Comparison of ENCODE assay signal across 13 cellular contexts in the genomic region with DNA sequence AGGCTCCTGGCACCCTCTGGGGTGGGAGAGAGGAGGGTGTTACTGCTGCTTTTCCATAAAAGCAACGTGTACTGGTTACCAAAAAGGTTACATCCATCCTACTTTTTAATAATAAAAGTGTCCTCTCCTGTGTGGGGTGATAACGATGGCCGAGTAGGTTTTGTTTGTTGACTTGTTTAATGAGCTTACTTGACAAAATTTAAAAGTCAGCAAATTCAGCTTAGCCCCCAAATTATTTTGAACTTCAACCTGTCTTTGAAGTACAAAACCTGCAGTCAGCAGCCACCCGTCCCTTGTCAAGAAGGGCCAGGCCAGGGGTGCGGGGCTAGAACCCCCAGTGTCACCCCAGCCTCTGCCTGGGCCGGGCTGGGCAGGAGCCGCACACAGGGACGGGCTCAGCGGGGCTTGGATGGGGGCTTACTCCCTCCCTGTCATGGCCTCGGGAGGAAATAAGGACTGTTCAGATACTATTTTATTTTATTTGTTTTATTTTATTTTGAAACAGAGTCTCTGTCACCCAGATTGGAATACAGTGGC.
"Had no signal": no experiment of that assay in that cellular context is flagged by ENCODE, and none has a peak within 500 bp of the region (broad histone marks: within the 10 kb centered on the region; RNA-seq: fewer than 3 reads in every experiment).

No MANE protein-coding gene starts in this region.

- DNase-seq: activated CD4-positive, CD25-positive, alpha-beta regulatory T cell treated with anti-CD3 and anti-CD28 coated beads, Interleukin-2, amount 50 U/mL, for 72 hours; brain microvascular endothelial cell; stimulated activated CD4-positive, alpha-beta T cell treated with anti-CD3 and anti-CD28 coated beads, Interleukin-15, amount 100 ng/mL, for 24 hours; stimulated activated CD4-positive, alpha-beta T cell treated with anti-CD3 and anti-CD28 coated beads, Interleukin-4, amount 100 ng/mL, for 24 hours; stimulated activated naive CD8-positive, alpha-beta T cell treated with anti-CD3 and anti-CD28 coated beads, Interleukin-15, amount 100 ng/mL, for 72 hours; T-helper 9 cell; testis; upper lobe of right lung had no signal

- H3K4me3 ChIP-seq: hepatocyte, testis, upper lobe of right lung had no signal

- ATAC-seq: activated naive CD4-positive, alpha-beta T cell treated with anti-CD3 and anti-CD28 coated beads, Interleukin-2, amount 50 U/mL, for 72 hours; stimulated activated naive CD8-positive, alpha-beta T cell treated with anti-CD3 and anti-CD28 coated beads, Interleukin-15, amount 100 ng/mL, for 72 hours; upper lobe of right lung had no signal

- H3K9me3 ChIP-seq: testis, upper lobe of right lung had no signal

- H3K27me3 Mint-ChIP-seq: memory B cell; stimulated activated naive CD8-positive, alpha-beta T cell treated with anti-CD3 and anti-CD28 coated beads, Interleukin-15, amount 100 ng/mL, for 72 hours had no signal

- H3K4me3 Mint-ChIP-seq: activated T-helper 1 cell treated with anti-CD3 and anti-CD28 coated beads, Interleukin-12 subunit alpha, Interleukin-12 subunit beta, Interleukin-2, Interleukin-4 antibody, amounts not matched to agents 30 ng/mL and 10 ng/mL and 1 ng/mL, durations not matched to agents 14 hours and 24 hours and 36 hours; nephron; stimulated activated naive CD8-positive, alpha-beta T cell treated with anti-CD3 and anti-CD28 coated beads, Interleukin-15, amount 100 ng/mL, for 72 hours had no signal

- H3K27ac Mint-ChIP-seq: nephron had no signal

- H3K4me2 ChIP-seq: hepatocyte had no signal

- H3K79me2 ChIP-seq: hepatocyte had no signal

- H3K27ac ChIP-seq: brain microvascular endothelial cell, hepatocyte, testis, upper lobe of right lung had no signal

- H3K27me3 ChIP-seq: brain microvascular endothelial cell, hepatocyte, testis, upper lobe of right lung had no signal

- H2AFZ ChIP-seq: hepatocyte had no signal

- H3K9me3 Mint-ChIP-seq: activated naive CD4-positive, alpha-beta T cell treated with anti-CD3 and anti-CD28 coated beads, Interleukin-2, amount 50 U/mL, for 72 hours; activated T-helper 1 cell treated with anti-CD3 and anti-CD28 coated beads, Interleukin-12 subunit alpha, Interleukin-12 subunit beta, Interleukin-2, Interleukin-4 antibody, amounts not matched to agents 30 ng/mL and 10 ng/mL and 1 ng/mL, durations not matched to agents 14 hours and 24 hours and 36 hours; memory B cell; nephron; stimulated activated naive CD8-positive, alpha-beta T cell treated with anti-CD3 and anti-CD28 coated beads, Interleukin-15, amount 100 ng/mL, for 72 hours had no signal

- H3K4me1 ChIP-seq: testis, upper lobe of right lung had no signal
